In genomic region chr17:73834684-73835343, GRCh38 we compare ENCODE assay signal across 20 cellular contexts.
DNase-seq lines count a peak whose midpoint lies in the region; ATAC-seq lines count a peak whose summit lies in the region.
"Had no signal": no experiment of that assay in that cellular context is flagged by ENCODE, and none has a peak within 500 bp of the region (broad histone marks: within the 10 kb centered on the region; RNA-seq: fewer than 3 reads in every experiment).

No MANE protein-coding gene starts in this region.

- POLR2A ChIA-PET in T-cell (lab: Charles Lee): no interaction called here

- DNase-seq in activated naive CD4-positive, alpha-beta T cell treated with anti-CD3 and anti-CD28 coated beads, Interleukin-2, amount 50 U/mL, for 72 hours (ENCODE audit: low spot score in 2 of 2): no peak
- DNase-seq in activated naive CD4-positive, alpha-beta T cell treated with anti-CD3 and anti-CD28 coated beads, Interleukin-2, amount 10 ng/mL, durations not matched to agents 7 days and 5 days: no peak
- DNase-seq in T-cell (no peak), left colon (peak in 1 of 2 donors; percentile 20), NCI-H446 treated with DMSO at 0.1 percent for 48 hours (lab: John Stamatoyannopoulos, UW) (no peak)
- DNase-seq in stimulated activated CD4-positive, alpha-beta T cell treated with anti-CD3 and anti-CD28 coated beads, Interleukin-2, amount 100 ng/mL, for 24 hours: no peak
- DNase-seq: DMS79 treated with DMSO at 0.1 percent for 48 hours, GF-D8, MG63, NCI-H1105 treated with DMSO at 0.1 percent for 48 hours, NCI-H146, NCI-H1930, NCI-H2107, NCI-H446, NCI-H526, PC-9, Right ventricle myocardium superior had no signal

- intact Hi-C loops in left colon (cut with DNase I, micrococcal nuclease): no loop called here

- H3K27me3 Mint-ChIP-seq in activated naive CD4-positive, alpha-beta T cell treated with anti-CD3 and anti-CD28 coated beads, Interleukin-2, amount 10 ng/mL, durations not matched to agents 7 days and 5 days: peaks cover 12% of the 10 kb centered on the region
- peaks cover 0 to 2% of the 10 kb centered on the region in 2 donors for H3K27me3 Mint-ChIP-seq in T-cell

- H3K9me3 Mint-ChIP-seq in activated naive CD4-positive, alpha-beta T cell treated with anti-CD3 and anti-CD28 coated beads, Interleukin-2, amount 50 U/mL, for 72 hours: peaks cover 11 to 15% of the 10 kb centered on the region in 2 donors
- H3K9me3 Mint-ChIP-seq in activated naive CD4-positive, alpha-beta T cell treated with anti-CD3 and anti-CD28 coated beads, Interleukin-2, amount 10 ng/mL, durations not matched to agents 7 days and 5 days: peaks cover 10% of the 10 kb centered on the region
- peaks cover 5 to 9% (median 6%) of the 10 kb centered on the region in 3 donors for H3K9me3 Mint-ChIP-seq in T-cell

- ATAC-seq in activated naive CD4-positive, alpha-beta T cell treated with anti-CD3 and anti-CD28 coated beads, Interleukin-2, amount 50 U/mL, for 72 hours: peak; percentile 35 to 50
- ATAC-seq in T-cell (replicated peaks in 1 of 4): peak in 3 of 4 experiments; percentile 16 to 34 (median 22)
- peak; percentile 83 for ATAC-seq in left colon
- ATAC-seq in HG03139 (IDR thresholded peaks at IDR 0.05; ENCODE audit: unreplicated experiment): no peak
- ATAC-seq: HCT116 had no signal

- CTCF ChIA-PET in activated naive CD4-positive, alpha-beta T cell treated with anti-CD3 and anti-CD28 coated beads, Interleukin-2, amount 10 ng/mL, durations not matched to agents 7 days and 5 days (lab: Charles Lee): no interaction called here
- CTCF ChIA-PET in T-cell (lab: Charles Lee): no interaction called here

- peak overlapping the region in 1 of 2 donors; percentile 84 for H3K27ac Mint-ChIP-seq in activated naive CD4-positive, alpha-beta T cell treated with anti-CD3 and anti-CD28 coated beads, Interleukin-2, amount 50 U/mL, for 72 hours
- no peak overlapping the region for H3K27ac Mint-ChIP-seq in activated naive CD4-positive, alpha-beta T cell treated with anti-CD3 and anti-CD28 coated beads, Interleukin-2, amount 10 ng/mL, durations not matched to agents 7 days and 5 days
- peak overlapping the region; percentile 80 to 86 for H3K27ac Mint-ChIP-seq in T-cell

- peaks cover 10 to 22% of the 10 kb centered on the region in 2 donors for H3K36me3 Mint-ChIP-seq in activated naive CD4-positive, alpha-beta T cell treated with anti-CD3 and anti-CD28 coated beads, Interleukin-2, amount 50 U/mL, for 72 hours
- peaks cover 13% of the 10 kb centered on the region for H3K36me3 Mint-ChIP-seq in activated naive CD4-positive, alpha-beta T cell treated with anti-CD3 and anti-CD28 coated beads, Interleukin-2, amount 10 ng/mL, durations not matched to agents 7 days and 5 days
- no peaks in the 10 kb centered on the region for H3K36me3 Mint-ChIP-seq in T-cell
- H3K36me3 Mint-ChIP-seq: CD4-positive, CD25-positive, alpha-beta regulatory T cell had no signal

- H3K4me1 Mint-ChIP-seq in activated naive CD4-positive, alpha-beta T cell treated with anti-CD3 and anti-CD28 coated beads, Interleukin-2, amount 10 ng/mL, durations not matched to agents 7 days and 5 days: peaks cover 43% of the 10 kb centered on the region
- H3K4me1 Mint-ChIP-seq in T-cell: peaks cover 49 to 53% (median 51%) of the 10 kb centered on the region in 3 donors

- H3K4me3 Mint-ChIP-seq in activated naive CD4-positive, alpha-beta T cell treated with anti-CD3 and anti-CD28 coated beads, Interleukin-2, amount 10 ng/mL, durations not matched to agents 7 days and 5 days: no peak overlapping the region
- peak overlapping the region in 1 of 3 donors; percentile 56 for H3K4me3 Mint-ChIP-seq in T-cell
